8 cellular contexts compared by ENCODE assay signal in the genomic region with DNA sequence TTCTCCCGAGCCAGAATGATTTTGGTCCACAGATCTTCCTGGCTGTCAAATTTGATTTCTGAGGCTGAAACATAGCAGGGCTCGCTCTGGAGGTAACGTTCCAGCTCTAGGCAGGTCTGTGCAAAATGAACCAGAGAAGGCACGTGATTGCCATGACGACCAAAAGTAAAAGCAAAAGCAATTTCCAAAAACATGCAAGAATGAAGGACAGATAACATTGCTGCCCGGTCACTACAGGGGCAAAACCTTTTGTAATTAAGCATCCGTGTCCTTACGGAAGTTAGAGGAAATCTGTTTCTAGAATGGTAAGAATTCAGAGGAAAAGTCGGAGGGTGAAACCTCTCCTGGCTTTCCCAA. TPM values are rescaled to one million over a fixed set of nuclear protein-coding genes. Genes with fewer than 3 reads are reported as not detected.
DNase-seq lines count a peak whose midpoint lies in the region; ATAC-seq and TF ChIP-seq lines count a peak whose summit lies in the region.

No MANE protein-coding gene starts in this region.

- intact Hi-C loops in left ventricle myocardium inferior (cut with micrococcal nuclease) (no loop called here), Right ventricle myocardium superior (cut with DNase I) (loop anchor here (5.0 to 10.0 kb wide), 3 partner anchors 133 to 883 kb away; no protein-coding TSS in a partner anchor), lower lobe of right lung (cut with DNase I) (no loop called here), upper lobe of right lung (cut with DNase I) (no loop called here)

- H3K27me3 ChIP-seq in left ventricle myocardium inferior (ENCODE audit: low read depth) (no peaks in the 10 kb centered on the region), lower lobe of right lung (ENCODE audit: low read depth) (no peaks in the 10 kb centered on the region), upper lobe of right lung (no peaks in the 10 kb centered on the region)

- in situ Hi-C loops in astrocyte of the cerebellum (cut with HindIII; ENCODE audit: low sequenced_read_pairs), result loop anchor here (25.0 kb wide), 1 partner anchor 980 kb away; no protein-coding TSS in a partner anchor

- H3K27ac ChIP-seq in left ventricle myocardium inferior (replicated peaks) (peak overlapping the region; percentile 99), lower lobe of right lung (peak overlapping the region; percentile 100), upper lobe of right lung (peak overlapping the region; percentile 100)

- TF ChIP-seq CTCF in left ventricle myocardium inferior (IDR thresholded peaks at IDR 0.05; ENCODE audit: borderline replicate concordance) (no peak), astrocyte of the cerebellum (IDR thresholded peaks at IDR 0.05; ENCODE audit: low read depth, low read length, missing control alignments) (no peak), lower lobe of right lung (IDR thresholded peaks at IDR 0.05) (no peak), upper lobe of right lung (IDR thresholded peaks at IDR 0.05) (no peak)

- no peak for ATAC-seq in Right ventricle myocardium superior (ENCODE audit: poor library complexity)
- no peak for ATAC-seq in lower lobe of right lung
- no peak for ATAC-seq in upper lobe of right lung
- no peak for ATAC-seq in GM19455 (IDR thresholded peaks at IDR 0.05; ENCODE audit: unreplicated experiment)

- H3K4me1 ChIP-seq in left ventricle myocardium inferior (peaks cover 91% of the 10 kb centered on the region), lower lobe of right lung (peaks cover 52% of the 10 kb centered on the region), upper lobe of right lung (peaks cover 44% of the 10 kb centered on the region)

- H3K4me3 ChIP-seq in left ventricle myocardium inferior (peak overlapping the region; percentile 87), astrocyte of the cerebellum (ENCODE audit: low read depth, low read length) (peak overlapping the region; percentile 80), lower lobe of right lung (peak overlapping the region; percentile 90), upper lobe of right lung (peak overlapping the region; percentile 89)

- DNase-seq in left ventricle myocardium inferior (no peak), Right ventricle myocardium superior (no peak), astrocyte of the cerebellum (ENCODE audit: low read depth) (no peak), lower lobe of right lung (no peak), upper lobe of right lung (no peak), HK-2 (ENCODE audit: unreplicated experiment) (no peak), NCI-H1048 (lab: John Stamatoyannopoulos, UW) (no peak)

- H3K36me3 ChIP-seq in left ventricle myocardium inferior (peaks cover 49% of the 10 kb centered on the region), lower lobe of right lung (peaks cover 52% of the 10 kb centered on the region), upper lobe of right lung (peaks cover 56% of the 10 kb centered on the region)

- no peaks in the 10 kb centered on the region for H3K9me3 ChIP-seq in left ventricle myocardium inferior (replicated peaks)
- no peaks in the 10 kb centered on the region for H3K9me3 ChIP-seq in lower lobe of right lung
- no peaks in the 10 kb centered on the region for H3K9me3 ChIP-seq in upper lobe of right lung

RNA-seq across cellular contexts. Expression of a gene that starts 2.9 kb away (rescaled TPM):
- total RNA-seq in left ventricle myocardium inferior (43.8 TPM), Right ventricle myocardium superior (60.2 TPM), lower lobe of right lung (242 TPM), upper lobe of right lung (247 TPM)
